Comparison of ENCODE assay signal across 19 cellular contexts in genomic region chr4:156251373-156252065, GRCh38.
DNase-seq lines count a peak whose midpoint lies in the region; ATAC-seq, FAIRE-seq and TF ChIP-seq lines count a peak whose summit lies in the region.
"Had no signal": no experiment of that assay in that cellular context is flagged by ENCODE, and none has a peak within 500 bp of the region (broad histone marks: within the 10 kb centered on the region; RNA-seq: fewer than 3 reads in every experiment).

No MANE protein-coding gene starts in this region.

- H3K9ac ChIP-seq in astrocyte (ENCODE audit: low read length), result no peak overlapping the region

- peaks cover 5% of the 10 kb centered on the region for H3K4me1 ChIP-seq in astrocyte (ENCODE audit: insufficient read depth, low read length)
- no peaks in the 10 kb centered on the region for H3K4me1 ChIP-seq in upper lobe of right lung
- no peaks in the 10 kb centered on the region for H3K4me1 ChIP-seq in breast epithelium
- H3K4me1 ChIP-seq: A549, BE2C had no signal

- H3K4me1 Mint-ChIP-seq in astrocyte (ENCODE audit: low read depth, unreplicated experiment), result peaks cover 12% of the 10 kb centered on the region
- H3K4me1 Mint-ChIP-seq: CD4-positive, alpha-beta memory T cell had no signal

- H3K27ac Mint-ChIP-seq in astrocyte (ENCODE audit: unreplicated experiment), result no peak overlapping the region
- H3K27ac Mint-ChIP-seq: CD4-positive, alpha-beta memory T cell; HFFc6 had no signal

- no peaks in the 10 kb centered on the region for H3K27me3 Mint-ChIP-seq in astrocyte (ENCODE audit: low read depth, unreplicated experiment)
- H3K27me3 Mint-ChIP-seq: CD4-positive, alpha-beta memory T cell had no signal

- no peak overlapping the region for H3K4me3 ChIP-seq in astrocyte (ENCODE audit: insufficient read depth, low read depth, low read length)
- no peak overlapping the region for H3K4me3 ChIP-seq in upper lobe of right lung
- H3K4me3 ChIP-seq in breast epithelium, result no peak overlapping the region
- H3K4me3 ChIP-seq: A549 had no signal

- H3K27ac ChIP-seq in astrocyte (ENCODE audit: low read depth, low read length) (no peak overlapping the region), upper lobe of right lung (no peak overlapping the region), breast epithelium (no peak overlapping the region)
- H3K27ac ChIP-seq: A549, C4-2B had no signal

- intact Hi-C loops in upper lobe of right lung (cut with DNase I) (no loop called here), left cardiac atrium (cut with DNase I) (no loop called here), breast epithelium (cut with DNase I; ENCODE audit: low total_unique reads) (no loop called here)

- H3K4me3 Mint-ChIP-seq in astrocyte (ENCODE audit: unreplicated experiment), result no peak overlapping the region
- H3K4me3 Mint-ChIP-seq: CD4-positive, alpha-beta memory T cell; HFFc6 had no signal

- TF ChIP-seq CTCF in astrocyte (IDR thresholded peaks at IDR 0.05; ENCODE audit: insufficient read depth, low read depth, low read length) (no peak), upper lobe of right lung (IDR thresholded peaks at IDR 0.05) (no peak), breast epithelium (IDR thresholded peaks at IDR 0.05) (no peak)

- H3K36me3 Mint-ChIP-seq in astrocyte (ENCODE audit: low read depth, unreplicated experiment), result no peaks in the 10 kb centered on the region
- H3K36me3 Mint-ChIP-seq: CD4-positive, alpha-beta memory T cell had no signal

- no peak for FAIRE-seq in astrocyte (lab: Jason Lieb, UNC)
- FAIRE-seq: A549, D721Med, HepG2, HTR-8/SVneo had no signal

- ATAC-seq in upper lobe of right lung, result peak; percentile 65
- no peak for ATAC-seq in left cardiac atrium
- ATAC-seq: A549, HepG2 had no signal

- no peak overlapping the region for H3K4me2 ChIP-seq in astrocyte (ENCODE audit: low read length)
- H3K4me2 ChIP-seq: A549 had no signal

- DNase-seq in M059J (ENCODE audit: low read depth) (peak; percentile 4), NCI-H82 (lab: John Stamatoyannopoulos, UW) (peak; percentile 91), astrocyte (ENCODE audit: low read depth) (peak; percentile 8), upper lobe of right lung (no peak), left cardiac atrium (no peak), breast epithelium (ENCODE audit: low spot score in 2 of 2) (no peak)
- no peak for DNase-seq in stimulated activated CD4-positive, alpha-beta T cell treated with anti-CD3 and anti-CD28 coated beads, Interleukin-4, amount 100 ng/mL, for 1 hour
- DNase-seq: BE2C; CD4-positive, alpha-beta memory T cell; DMS153; DND-41; GF-D8; HCEC 1CT; HFFc6 had no signal

- no peak overlapping the region for H2AFZ ChIP-seq in astrocyte (ENCODE audit: low read depth, low read length)

- H3K79me2 ChIP-seq in astrocyte (ENCODE audit: insufficient read depth, low read length), result no peaks in the 10 kb centered on the region

- TF ChIP-seq POLR2A in breast epithelium (IDR thresholded peaks at IDR 0.05), result no peak

- no peaks in the 10 kb centered on the region for H4K20me1 ChIP-seq in astrocyte (ENCODE audit: insufficient read depth, low read length)

- H3K9me3 ChIP-seq in astrocyte (ENCODE audit: insufficient read depth, low read depth, low read length) (no peaks in the 10 kb centered on the region), upper lobe of right lung (no peaks in the 10 kb centered on the region), breast epithelium (no peaks in the 10 kb centered on the region)
- H3K9me3 ChIP-seq: A549, BE2C had no signal

- H3K27me3 ChIP-seq in astrocyte (ENCODE audit: insufficient read depth, low read length) (no peaks in the 10 kb centered on the region), upper lobe of right lung (no peaks in the 10 kb centered on the region), breast epithelium (no peaks in the 10 kb centered on the region)
- H3K27me3 ChIP-seq: BE2C had no signal

- H3K36me3 ChIP-seq in astrocyte (ENCODE audit: insufficient read depth, low read length), result no peaks in the 10 kb centered on the region
- H3K36me3 ChIP-seq in upper lobe of right lung, result no peaks in the 10 kb centered on the region
- H3K36me3 ChIP-seq in breast epithelium, result no peaks in the 10 kb centered on the region
- H3K36me3 ChIP-seq: BE2C had no signal

- H3K9me3 Mint-ChIP-seq in astrocyte (ENCODE audit: unreplicated experiment), result no peaks in the 10 kb centered on the region
- H3K9me3 Mint-ChIP-seq: HFFc6 had no signal

Comparison
In these comparisons a context has a peak if more than half of its experiments do, and no peak if none do; other contexts are left out.
1. DNase-seq: peak in M059J (single experiment), NCI-H82 (single experiment) and astrocyte (single experiment); none in upper lobe of right lung (single experiment), left cardiac atrium (single experiment), stimulated activated CD4-positive, alpha-beta T cell treated with anti-CD3 and anti-CD28 coated beads, Interleukin-4, amount 100 ng/mL, for 1 hour (single experiment) and breast epithelium (0 of 2).